16 cellular contexts compared by ENCODE assay signal in genomic region chr13:24011266-24011665, GRCh38.
DNase-seq lines count a peak whose midpoint lies in the region; ATAC-seq, FAIRE-seq and TF ChIP-seq lines count a peak whose summit lies in the region.
"Had no signal": no experiment of that assay in that cellular context is flagged by ENCODE, and none has a peak within 500 bp of the region (broad histone marks: within the 10 kb centered on the region; RNA-seq: fewer than 3 reads in every experiment).

No MANE protein-coding gene starts in this region.

- H3K4me3 Mint-ChIP-seq in natural killer cell treated with Interleukin-12 subunit alpha and Interleukin-12 subunit beta and Interleukin-15 and Interleukin-18, amount 100 ng/mL, for 72 hours, result no peak overlapping the region
- H3K4me3 Mint-ChIP-seq: B cell; CD4-positive, alpha-beta T cell had no signal

- TF ChIP-seq EP300 in H1 (IDR thresholded peaks at IDR 0.05; ENCODE audit: borderline replicate concordance in 1 of 2, low read depth in 2 of 2, low read length in 2 of 2), result no peak

- H3K18ac ChIP-seq in H1 (ENCODE audit: extremely low read depth, low read length), result no peak overlapping the region

- no peaks in the 10 kb centered on the region for H3K79me2 ChIP-seq in H1 (ENCODE audit: control insufficient read depth in 1 of 2, insufficient read depth in 2 of 2, low read length in 2 of 2)

- H2BK120ac ChIP-seq in H1 (replicated peaks; ENCODE audit: low read depth, low read length), result no peak overlapping the region

- CTCF ChIA-PET in H1 (lab: Charles Lee; ENCODE audit: partially characterized antibody), result interaction anchor here (0.7 to 7.8 kb wide), 3 partner anchors 9 to 41 kb away, joined by 3 to 67 read pairs (median 4); no protein-coding TSS in a partner anchor

- no peaks in the 10 kb centered on the region for H3K27me3 ChIP-seq in H1 (replicated peaks in 1 of 4; ENCODE audit: control insufficient read depth in 3 of 4, extremely low read depth in 1 of 4, insufficient read depth in 3 of 4, low read length in 3 of 4)

- H3K4me3 ChIP-seq in H1 (ENCODE audit: extremely low read depth in 1 of 4, insufficient read depth in 2 of 4, low read depth in 3 of 4, low read length in 4 of 4) (no peak overlapping the region), mucosa of descending colon (no peak overlapping the region)
- H3K4me3 ChIP-seq: GM23248 had no signal

- no peak overlapping the region for H3K4ac ChIP-seq in H1 (replicated peaks; ENCODE audit: insufficient read length, low read depth, low read length)

- TF ChIP-seq RAD21 in H1 (IDR thresholded peaks at IDR 0.05 in 1 of 2, conservative IDR thresholded peaks at IDR 0.05 in 1 of 2; ENCODE audit: low read depth in 2 of 2, low read length in 2 of 2), result no peak

- no peaks in the 10 kb centered on the region for H3K23me2 ChIP-seq in H1 (ENCODE audit: low read depth, low read length)

- H4K8ac ChIP-seq in H1 (ENCODE audit: extremely low read depth, insufficient read depth, low read length), result no peak overlapping the region; the same call in 1 of the 2 replicates

- no peak overlapping the region for H2BK12ac ChIP-seq in H1 (ENCODE audit: low read depth, low read length)

- H3K9ac ChIP-seq in H1 (replicated peaks in 1 of 4; ENCODE audit: extremely low read depth in 1 of 4, low read depth in 3 of 4, low read length in 3 of 4), result no peak overlapping the region
- H3K9ac ChIP-seq: GM23248 had no signal

- POLR2A ChIA-PET in H1 (lab: Charles Lee; ENCODE audit: partially characterized antibody), result no interaction called here

- TF ChIP-seq CTCF in H1 (IDR thresholded peaks at IDR 0.05; ENCODE audit: control extremely low read depth in 1 of 3, insufficient read depth in 1 of 3, low read depth in 1 of 3, low read length in 3 of 3) (no peak), mucosa of descending colon (IDR thresholded peaks at IDR 0.05) (no peak)

- no peak for FAIRE-seq in H1 (lab: Jason Lieb, UNC)
- FAIRE-seq: A204.1, D721Med had no signal

- no peak overlapping the region for H3K27ac Mint-ChIP-seq in natural killer cell treated with Interleukin-12 subunit alpha and Interleukin-12 subunit beta and Interleukin-15 and Interleukin-18, amount 100 ng/mL, for 72 hours
- H3K27ac Mint-ChIP-seq: B cell; CD4-positive, alpha-beta T cell had no signal

- no peak overlapping the region for H3K56ac ChIP-seq in H1 (replicated peaks; ENCODE audit: insufficient read length, low read depth, low read length)

- H3K27ac ChIP-seq in H1 (ENCODE audit: low read depth, low read length), result no peak overlapping the region
- H3K27ac ChIP-seq: GM23248 had no signal

- H3K4me1 ChIP-seq in H1 (replicated peaks in 1 of 4; ENCODE audit: control insufficient read depth in 3 of 4, insufficient read depth in 4 of 4, low read length in 3 of 4) (no peaks in the 10 kb centered on the region), mucosa of descending colon (ENCODE audit: low read depth) (no peaks in the 10 kb centered on the region)

- DNase-seq in COLO668 (lab: John Stamatoyannopoulos, UW; ENCODE audit: unreplicated experiment) (peak; percentile 50), ELF-1 (ENCODE audit: low read depth, low spot score) (peak; percentile 58), H1 (ENCODE audit: low read depth in 1 of 2, low spot score in 2 of 2) (no peak), mucosa of descending colon (no peak), retina (no peak), NCI-H1436 (lab: John Stamatoyannopoulos, UW) (no peak)
- DNase-seq in natural killer cell treated with Interleukin-12 subunit alpha and Interleukin-12 subunit beta and Interleukin-15 and Interleukin-18, amount 100 ng/mL, for 72 hours (ENCODE audit: low spot score), result no peak
- DNase-seq: C1 segment of cervical spinal cord; CD4-positive, alpha-beta T cell; DMS53; GM23248; H7 had no signal

- no peaks in the 10 kb centered on the region for H3K36me3 ChIP-seq in H1 (ENCODE audit: control insufficient read depth in 2 of 4, insufficient read depth in 4 of 4, low read length in 3 of 4)
- H3K36me3 ChIP-seq in mucosa of descending colon (ENCODE audit: low read depth), result no peaks in the 10 kb centered on the region

- H3K4me2 ChIP-seq in H1 (ENCODE audit: insufficient read depth in 1 of 2, low read depth in 2 of 2, low read length in 2 of 2), result no peak overlapping the region

- H3K23ac ChIP-seq in H1 (ENCODE audit: insufficient read length), result no peak overlapping the region

- no peaks in the 10 kb centered on the region for H4K20me1 ChIP-seq in H1 (replicated peaks in 1 of 2; ENCODE audit: control insufficient read depth in 1 of 2, insufficient read depth in 2 of 2, low read length in 2 of 2)

- no peaks in the 10 kb centered on the region for H3K9me3 ChIP-seq in H1 (ENCODE audit: insufficient read depth in 2 of 2, low read depth in 1 of 2, low read length in 1 of 2)
- no peaks in the 10 kb centered on the region for H3K9me3 ChIP-seq in mucosa of descending colon

- H3K9me3 Mint-ChIP-seq in natural killer cell treated with Interleukin-12 subunit alpha and Interleukin-12 subunit beta and Interleukin-15 and Interleukin-18, amount 100 ng/mL, for 72 hours, result no peaks in the 10 kb centered on the region
- H3K9me3 Mint-ChIP-seq: CD4-positive, alpha-beta T cell had no signal

- no peak overlapping the region for H2BK20ac ChIP-seq in H1 (ENCODE audit: low read length)

- H3K14ac ChIP-seq in H1 (ENCODE audit: insufficient read length), result no peak overlapping the region

- H3K79me1 ChIP-seq in H1 (ENCODE audit: low read depth, low read length), result no peaks in the 10 kb centered on the region; the same call in none of the 2 replicates

- 87% methylated on average over 7 of the region's 7 CpGs; no CpG with 5 or more reads in 1 of the 2 experiments for WGBS in H1 (ENCODE audit: extremely low coverage in 1 of 2, insufficient coverage in 1 of 2, insufficient read length in 1 of 2, insufficient replicate concordance in 2 of 2, low coverage in 1 of 2, low lambda C conversion rate in 2 of 2, missing lambda C conversion rate in 1 of 2), 2 experiments

- H3K4me1 Mint-ChIP-seq in natural killer cell treated with Interleukin-12 subunit alpha and Interleukin-12 subunit beta and Interleukin-15 and Interleukin-18, amount 100 ng/mL, for 72 hours (ENCODE audit: low read depth in 2 of 2), result peaks cover 0 to 8% of the 10 kb centered on the region in 2 donors
- H3K4me1 Mint-ChIP-seq: B cell had no signal

- peak overlapping the region; percentile 19 for H4K5ac ChIP-seq in H1 (ENCODE audit: insufficient read length, low read depth, low read length)

- H2BK15ac ChIP-seq in H1 (ENCODE audit: low read length), result no peak overlapping the region

- no peaks in the 10 kb centered on the region for H3K27me3 Mint-ChIP-seq in natural killer cell treated with Interleukin-12 subunit alpha and Interleukin-12 subunit beta and Interleukin-15 and Interleukin-18, amount 100 ng/mL, for 72 hours
- H3K27me3 Mint-ChIP-seq: CD4-positive, alpha-beta T cell had no signal

- ATAC-seq in mucosa of descending colon (peak; percentile 6), GM21447 (IDR thresholded peaks at IDR 0.05; ENCODE audit: unreplicated experiment) (no peak)
- ATAC-seq in natural killer cell treated with Interleukin-12 subunit alpha and Interleukin-12 subunit beta and Interleukin-15 and Interleukin-18, amount 100 ng/mL, for 72 hours, result no peak

- no peak overlapping the region for H2BK5ac ChIP-seq in H1 (ENCODE audit: low read depth, low read length)

- H2AK5ac ChIP-seq in H1 (ENCODE audit: low read depth, low read length), result no peak overlapping the region

- intact Hi-C loops in mucosa of descending colon (cut with DNase I, micrococcal nuclease), result no loop called here

- no peaks in the 10 kb centered on the region for H3K36me3 Mint-ChIP-seq in natural killer cell treated with Interleukin-12 subunit alpha and Interleukin-12 subunit beta and Interleukin-15 and Interleukin-18, amount 100 ng/mL, for 72 hours

- H2AFZ ChIP-seq in H1 (ENCODE audit: low read length), result no peak overlapping the region; the same call in 1 of the 2 replicates
- H2AFZ ChIP-seq: GM23248 had no signal

- H4K91ac ChIP-seq in H1 (replicated peaks; ENCODE audit: insufficient read length, low read length), result no peak overlapping the region

- no peak for TF ChIP-seq POLR2A in H1 (IDR thresholded peaks at IDR 0.05; ENCODE audit: control extremely low read depth in 1 of 2, low read depth in 2 of 2, low read length in 2 of 2)

TF ChIP-seq in H1, 55 proteins besides CTCF, POLR2A, EP300 and RAD21 (continues in another document):
- TF ChIP-seq EZH2 (IDR thresholded peaks at IDR 0.05; ENCODE audit: low read depth, low read length, severe bottlenecking), result no peak
- TF ChIP-seq TCF12 (IDR thresholded peaks at IDR 0.05; ENCODE audit: low read depth, low read length), result no peak
- TF ChIP-seq TAF7 (optimal IDR thresholded peaks at IDR 0.05; ENCODE audit: borderline replicate concordance, low read depth, low read length), result no peak
- no peak for TF ChIP-seq MAX (IDR thresholded peaks at IDR 0.05)
- TF ChIP-seq KDM5A (IDR thresholded peaks at IDR 0.05; ENCODE audit: low read length), result no peak
- no peak for TF ChIP-seq ZNF274 (IDR thresholded peaks at IDR 0.05; ENCODE audit: borderline replicate concordance, extremely low read depth, low read length)
- TF ChIP-seq SUZ12 (IDR thresholded peaks at IDR 0.05; ENCODE audit: low read length), result no peak

Comparison
In these comparisons a context has a peak if more than half of its experiments do, and no peak if none do; other contexts are left out.
1. DNase-seq: peak in COLO668 (single experiment) and ELF-1 (single experiment); none in H1 (0 of 2), mucosa of descending colon (0 of 3), natural killer cell treated with Interleukin-12 subunit alpha and Interleukin-12 subunit beta and Interleukin-15 and Interleukin-18, amount 100 ng/mL, for 72 hours (single experiment), retina (single experiment) and NCI-H1436 (single experiment).